Comparison of ENCODE assay signal across 19 cellular contexts in genomic region chr11:128343870-128344269, GRCh38.
DNase-seq lines count a peak whose midpoint lies in the region; ATAC-seq and TF ChIP-seq lines count a peak whose summit lies in the region.
"Had no signal": no experiment of that assay in that cellular context is flagged by ENCODE, and none has a peak within 500 bp of the region (broad histone marks: within the 10 kb centered on the region; RNA-seq: fewer than 3 reads in every experiment).

No MANE protein-coding gene starts in this region.

- H3K27me3 Mint-ChIP-seq in HFFc6 (ENCODE audit: insufficient read depth), result no peaks in the 10 kb centered on the region

- no peak for TF ChIP-seq CTCF in RWPE1 (conservative IDR thresholded peaks at IDR 0.05; ENCODE audit: low read depth)
- TF ChIP-seq CTCF in HFFc6 (IDR thresholded peaks at IDR 0.05), result no peak

- H3K27ac ChIP-seq in BLaER1 (peak overlapping the region; percentile 71; the same call in 1 of the 2 replicates), RWPE1 (no peak overlapping the region)
- peak overlapping the region; percentile 94 for H3K27ac ChIP-seq in effector memory CD4-positive, alpha-beta T cell (ENCODE audit: insufficient read depth, low read length, poor library complexity, severe bottlenecking)

- no peak overlapping the region for H3K4me3 Mint-ChIP-seq in HFFc6
- H3K4me3 Mint-ChIP-seq: GM23338 had no signal

- H3K9ac ChIP-seq in BLaER1, result no peak overlapping the region

- peak overlapping the region; percentile 74; the same call in 1 of the 2 replicates for H3K4me2 ChIP-seq in BLaER1
- H3K4me2 ChIP-seq: GM23338, hepatocyte had no signal

- peaks cover 24% of the 10 kb centered on the region for H3K4me1 Mint-ChIP-seq in HFFc6 (ENCODE audit: low read depth)

- no peaks in the 10 kb centered on the region for H3K36me3 Mint-ChIP-seq in HFFc6 (ENCODE audit: low read depth)

- H3K9me3 ChIP-seq in BLaER1, result no peaks in the 10 kb centered on the region
- H3K9me3 ChIP-seq in effector memory CD4-positive, alpha-beta T cell (ENCODE audit: control insufficient read depth, low read length), result no peaks in the 10 kb centered on the region
- H3K9me3 ChIP-seq: colonic mucosa, esophagus squamous epithelium, psoas muscle, upper lobe of left lung had no signal

- no peaks in the 10 kb centered on the region for H3K36me3 ChIP-seq in BLaER1
- H3K36me3 ChIP-seq in effector memory CD4-positive, alpha-beta T cell (ENCODE audit: control insufficient read depth, insufficient read depth, low read length), result no peaks in the 10 kb centered on the region
- H3K36me3 ChIP-seq: colonic mucosa, esophagus squamous epithelium, upper lobe of left lung had no signal

- no peaks in the 10 kb centered on the region for H3K9me3 Mint-ChIP-seq in HFFc6
- H3K9me3 Mint-ChIP-seq: GM23338 had no signal

- no peak overlapping the region for H3K27ac Mint-ChIP-seq in HFFc6
- H3K27ac Mint-ChIP-seq: GM23338 had no signal

- POLR2A ChIA-PET in RWPE1 (lab: Yijun Ruan, JAX; ENCODE audit: low non-redundant PET), result no interaction called here

- CTCF ChIA-PET in RWPE1 (lab: Yijun Ruan, JAX), result no interaction called here

- H3K4me3 ChIP-seq in BLaER1, result no peak overlapping the region
- H3K4me3 ChIP-seq in effector memory CD4-positive, alpha-beta T cell (ENCODE audit: insufficient read depth, low read depth, low read length, poor library complexity, severe bottlenecking), result no peak overlapping the region
- H3K4me3 ChIP-seq: colonic mucosa, esophagus squamous epithelium, GM23338, hepatocyte, psoas muscle, upper lobe of left lung had no signal

- no peak for DNase-seq in activated CD4-positive, CD25-positive, alpha-beta regulatory T cell (lab: John Stamatoyannopoulos, UW)
- peak; percentile 8 for DNase-seq in RWPE1 (ENCODE audit: low spot score)
- no peak for DNase-seq in effector memory CD4-positive, alpha-beta T cell
- DNase-seq in HFFc6, result no peak
- DNase-seq: 8988T, colonic mucosa, esophagus squamous epithelium, GDM1, NCI-H2107, psoas muscle, SHP77, T1000, upper lobe of left lung had no signal

- no peaks in the 10 kb centered on the region for H4K20me1 ChIP-seq in BLaER1

- peak; percentile 64 for ATAC-seq in activated CD4-positive, CD25-positive, alpha-beta regulatory T cell treated with anti-CD3 and anti-CD28 coated beads, Interleukin-2, amount 50 U/mL, for 24 hours
- ATAC-seq in HG03469 (IDR thresholded peaks at IDR 0.05; ENCODE audit: unreplicated experiment) (no peak), GM21423 (IDR thresholded peaks at IDR 0.05; ENCODE audit: unreplicated experiment) (no peak)
- ATAC-seq: GM23338 had no signal

- H3K27me3 ChIP-seq in BLaER1, result no peaks in the 10 kb centered on the region
- H3K27me3 ChIP-seq in effector memory CD4-positive, alpha-beta T cell (replicated peaks; ENCODE audit: control insufficient read depth, insufficient read depth, low read length, poor library complexity, severe bottlenecking), result no peaks in the 10 kb centered on the region
- H3K27me3 ChIP-seq: colonic mucosa, esophagus squamous epithelium, hepatocyte, upper lobe of left lung had no signal

- peaks cover 39% of the 10 kb centered on the region for H3K4me1 ChIP-seq in BLaER1
- H3K4me1 ChIP-seq in effector memory CD4-positive, alpha-beta T cell (ENCODE audit: control insufficient read depth, insufficient read depth, low read length, poor library complexity, severe bottlenecking), result peaks cover 60% of the 10 kb centered on the region
- H3K4me1 ChIP-seq: colonic mucosa, psoas muscle had no signal

Comparison
In these comparisons a context has a peak if more than half of its experiments do, and no peak if none do; other contexts are left out.
1. ATAC-seq: peak in activated CD4-positive, CD25-positive, alpha-beta regulatory T cell treated with anti-CD3 and anti-CD28 coated beads, Interleukin-2, amount 50 U/mL, for 24 hours (2 of 2); none in HG03469 (single experiment) and GM21423 (single experiment).